In the genomic region with DNA sequence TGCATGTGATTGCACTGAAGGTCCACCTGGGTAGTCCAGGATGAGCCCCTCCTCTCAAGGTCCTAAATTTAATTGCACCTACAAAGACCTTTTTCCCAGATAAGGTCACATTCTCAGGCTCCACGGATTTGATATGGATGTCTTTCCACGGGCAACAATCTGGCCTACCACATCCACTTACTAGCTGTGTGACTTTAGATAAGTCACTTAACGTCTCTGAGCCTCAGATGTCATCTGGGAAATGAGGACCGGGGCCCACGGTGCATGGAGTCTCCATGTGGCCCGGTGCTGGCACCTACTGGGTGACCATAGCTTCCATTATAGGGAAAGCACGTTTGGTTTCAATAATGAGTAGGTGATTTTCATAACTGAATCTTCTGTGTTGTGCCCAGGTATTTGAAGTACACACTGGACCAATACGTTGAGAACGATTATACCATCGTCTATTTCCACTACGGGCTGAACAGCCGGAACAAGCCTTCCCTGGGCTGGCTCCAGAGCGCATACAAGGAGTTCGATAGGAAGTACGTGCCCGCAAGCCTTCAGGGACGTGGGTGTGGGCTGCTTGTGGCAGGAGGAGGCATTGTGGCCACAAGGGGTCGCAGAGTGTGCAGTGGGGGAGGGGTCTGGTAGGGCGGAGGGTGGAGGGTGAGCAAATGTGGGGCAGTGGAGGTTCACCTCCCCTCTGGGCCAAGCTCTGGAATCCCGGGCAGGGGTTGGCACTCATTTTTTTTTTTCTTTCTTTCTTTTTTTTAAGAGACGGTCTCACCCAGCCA, we compare ENCODE assay signal across 3 cellular contexts.
TF ChIP-seq lines count a peak whose summit lies in the region.

No MANE protein-coding gene starts in this region.

TF ChIP-seq in HCT116, 20 proteins besides CTCF, POLR2A, EP300 and RAD21:
- TF ChIP-seq, protein P1, sequence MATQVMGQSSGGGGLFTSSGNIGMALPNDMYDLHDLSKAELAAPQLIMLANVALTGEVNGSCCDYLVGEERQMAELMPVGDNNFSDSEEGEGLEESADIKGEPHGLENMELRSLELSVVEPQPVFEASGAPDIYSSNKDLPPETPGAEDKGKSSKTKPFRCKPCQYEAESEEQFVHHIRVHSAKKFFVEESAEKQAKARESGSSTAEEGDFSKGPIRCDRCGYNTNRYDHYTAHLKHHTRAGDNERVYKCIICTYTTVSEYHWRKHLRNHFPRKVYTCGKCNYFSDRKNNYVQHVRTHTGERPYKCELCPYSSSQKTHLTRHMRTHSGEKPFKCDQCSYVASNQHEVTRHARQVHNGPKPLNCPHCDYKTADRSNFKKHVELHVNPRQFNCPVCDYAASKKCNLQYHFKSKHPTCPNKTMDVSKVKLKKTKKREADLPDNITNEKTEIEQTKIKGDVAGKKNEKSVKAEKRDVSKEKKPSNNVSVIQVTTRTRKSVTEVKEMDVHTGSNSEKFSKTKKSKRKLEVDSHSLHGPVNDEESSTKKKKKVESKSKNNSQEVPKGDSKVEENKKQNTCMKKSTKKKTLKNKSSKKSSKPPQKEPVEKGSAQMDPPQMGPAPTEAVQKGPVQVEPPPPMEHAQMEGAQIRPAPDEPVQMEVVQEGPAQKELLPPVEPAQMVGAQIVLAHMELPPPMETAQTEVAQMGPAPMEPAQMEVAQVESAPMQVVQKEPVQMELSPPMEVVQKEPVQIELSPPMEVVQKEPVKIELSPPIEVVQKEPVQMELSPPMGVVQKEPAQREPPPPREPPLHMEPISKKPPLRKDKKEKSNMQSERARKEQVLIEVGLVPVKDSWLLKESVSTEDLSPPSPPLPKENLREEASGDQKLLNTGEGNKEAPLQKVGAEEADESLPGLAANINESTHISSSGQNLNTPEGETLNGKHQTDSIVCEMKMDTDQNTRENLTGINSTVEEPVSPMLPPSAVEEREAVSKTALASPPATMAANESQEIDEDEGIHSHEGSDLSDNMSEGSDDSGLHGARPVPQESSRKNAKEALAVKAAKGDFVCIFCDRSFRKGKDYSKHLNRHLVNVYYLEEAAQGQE (IDR thresholded peaks at IDR 0.05; ENCODE audit: low read depth): no peak
- no peak for TF ChIP-seq EZH2phosphoT487 (IDR thresholded peaks at IDR 0.05; ENCODE audit: borderline replicate concordance)
- no peak for TF ChIP-seq TCF7L2 (IDR thresholded peaks at IDR 0.05; ENCODE audit: borderline replicate concordance, extremely low read depth, insufficient read depth, insufficient read length)
- no peak for TF ChIP-seq CEBPB (IDR thresholded peaks at IDR 0.05; ENCODE audit: low read depth)
- TF ChIP-seq EGR1 (IDR thresholded peaks at IDR 0.05; ENCODE audit: low read depth): no peak

TF ChIP-seq in WTC11, 78 proteins besides CTCF, POLR2A, EP300 and RAD21 (continues in another document):
- TF ChIP-seq CBFB (CRISPR knock-in tag; IDR thresholded peaks at IDR 0.05; ENCODE audit: low read depth) (peak; percentile 57; the same call in 1 of the 2 replicates), ZNF416 (CRISPR knock-in tag; IDR thresholded peaks at IDR 0.05) (no peak), ZNF121 (CRISPR knock-in tag; IDR thresholded peaks at IDR 0.05) (no peak), ZNF232 (CRISPR knock-in tag; IDR thresholded peaks at IDR 0.05) (no peak), HMGA2 (CRISPR knock-in tag; IDR thresholded peaks at IDR 0.05) (no peak)
- TF ChIP-seq, protein P2, sequence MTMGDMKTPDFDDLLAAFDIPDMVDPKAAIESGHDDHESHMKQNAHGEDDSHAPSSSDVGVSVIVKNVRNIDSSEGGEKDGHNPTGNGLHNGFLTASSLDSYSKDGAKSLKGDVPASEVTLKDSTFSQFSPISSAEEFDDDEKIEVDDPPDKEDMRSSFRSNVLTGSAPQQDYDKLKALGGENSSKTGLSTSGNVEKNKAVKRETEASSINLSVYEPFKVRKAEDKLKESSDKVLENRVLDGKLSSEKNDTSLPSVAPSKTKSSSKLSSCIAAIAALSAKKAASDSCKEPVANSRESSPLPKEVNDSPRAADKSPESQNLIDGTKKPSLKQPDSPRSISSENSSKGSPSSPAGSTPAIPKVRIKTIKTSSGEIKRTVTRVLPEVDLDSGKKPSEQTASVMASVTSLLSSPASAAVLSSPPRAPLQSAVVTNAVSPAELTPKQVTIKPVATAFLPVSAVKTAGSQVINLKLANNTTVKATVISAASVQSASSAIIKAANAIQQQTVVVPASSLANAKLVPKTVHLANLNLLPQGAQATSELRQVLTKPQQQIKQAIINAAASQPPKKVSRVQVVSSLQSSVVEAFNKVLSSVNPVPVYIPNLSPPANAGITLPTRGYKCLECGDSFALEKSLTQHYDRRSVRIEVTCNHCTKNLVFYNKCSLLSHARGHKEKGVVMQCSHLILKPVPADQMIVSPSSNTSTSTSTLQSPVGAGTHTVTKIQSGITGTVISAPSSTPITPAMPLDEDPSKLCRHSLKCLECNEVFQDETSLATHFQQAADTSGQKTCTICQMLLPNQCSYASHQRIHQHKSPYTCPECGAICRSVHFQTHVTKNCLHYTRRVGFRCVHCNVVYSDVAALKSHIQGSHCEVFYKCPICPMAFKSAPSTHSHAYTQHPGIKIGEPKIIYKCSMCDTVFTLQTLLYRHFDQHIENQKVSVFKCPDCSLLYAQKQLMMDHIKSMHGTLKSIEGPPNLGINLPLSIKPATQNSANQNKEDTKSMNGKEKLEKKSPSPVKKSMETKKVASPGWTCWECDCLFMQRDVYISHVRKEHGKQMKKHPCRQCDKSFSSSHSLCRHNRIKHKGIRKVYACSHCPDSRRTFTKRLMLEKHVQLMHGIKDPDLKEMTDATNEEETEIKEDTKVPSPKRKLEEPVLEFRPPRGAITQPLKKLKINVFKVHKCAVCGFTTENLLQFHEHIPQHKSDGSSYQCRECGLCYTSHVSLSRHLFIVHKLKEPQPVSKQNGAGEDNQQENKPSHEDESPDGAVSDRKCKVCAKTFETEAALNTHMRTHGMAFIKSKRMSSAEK (CRISPR knock-in tag; IDR thresholded peaks at IDR 0.05; ENCODE audit: borderline replicate concordance): no peak
- TF ChIP-seq, protein P3, sequence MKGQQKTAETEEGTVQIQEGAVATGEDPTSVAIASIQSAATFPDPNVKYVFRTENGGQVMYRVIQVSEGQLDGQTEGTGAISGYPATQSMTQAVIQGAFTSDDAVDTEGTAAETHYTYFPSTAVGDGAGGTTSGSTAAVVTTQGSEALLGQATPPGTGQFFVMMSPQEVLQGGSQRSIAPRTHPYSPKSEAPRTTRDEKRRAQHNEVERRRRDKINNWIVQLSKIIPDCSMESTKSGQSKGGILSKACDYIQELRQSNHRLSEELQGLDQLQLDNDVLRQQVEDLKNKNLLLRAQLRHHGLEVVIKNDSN (CRISPR knock-in tag; IDR thresholded peaks at IDR 0.05): no peak
- TF ChIP-seq, protein P4, sequence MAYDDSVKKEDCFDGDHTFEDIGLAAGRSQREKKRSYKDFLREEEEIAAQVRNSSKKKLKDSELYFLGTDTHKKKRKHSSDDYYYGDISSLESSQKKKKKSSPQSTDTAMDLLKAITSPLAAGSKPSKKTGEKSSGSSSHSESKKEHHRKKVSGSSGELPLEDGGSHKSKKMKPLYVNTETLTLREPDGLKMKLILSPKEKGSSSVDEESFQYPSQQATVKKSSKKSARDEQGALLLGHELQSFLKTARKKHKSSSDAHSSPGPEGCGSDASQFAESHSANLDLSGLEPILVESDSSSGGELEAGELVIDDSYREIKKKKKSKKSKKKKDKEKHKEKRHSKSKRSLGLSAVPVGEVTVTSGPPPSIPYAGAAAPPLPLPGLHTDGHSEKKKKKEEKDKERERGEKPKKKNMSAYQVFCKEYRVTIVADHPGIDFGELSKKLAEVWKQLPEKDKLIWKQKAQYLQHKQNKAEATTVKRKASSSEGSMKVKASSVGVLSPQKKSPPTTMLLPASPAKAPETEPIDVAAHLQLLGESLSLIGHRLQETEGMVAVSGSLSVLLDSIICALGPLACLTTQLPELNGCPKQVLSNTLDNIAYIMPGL (CRISPR knock-in tag; IDR thresholded peaks at IDR 0.05): no peak
- TF ChIP-seq, protein P5, sequence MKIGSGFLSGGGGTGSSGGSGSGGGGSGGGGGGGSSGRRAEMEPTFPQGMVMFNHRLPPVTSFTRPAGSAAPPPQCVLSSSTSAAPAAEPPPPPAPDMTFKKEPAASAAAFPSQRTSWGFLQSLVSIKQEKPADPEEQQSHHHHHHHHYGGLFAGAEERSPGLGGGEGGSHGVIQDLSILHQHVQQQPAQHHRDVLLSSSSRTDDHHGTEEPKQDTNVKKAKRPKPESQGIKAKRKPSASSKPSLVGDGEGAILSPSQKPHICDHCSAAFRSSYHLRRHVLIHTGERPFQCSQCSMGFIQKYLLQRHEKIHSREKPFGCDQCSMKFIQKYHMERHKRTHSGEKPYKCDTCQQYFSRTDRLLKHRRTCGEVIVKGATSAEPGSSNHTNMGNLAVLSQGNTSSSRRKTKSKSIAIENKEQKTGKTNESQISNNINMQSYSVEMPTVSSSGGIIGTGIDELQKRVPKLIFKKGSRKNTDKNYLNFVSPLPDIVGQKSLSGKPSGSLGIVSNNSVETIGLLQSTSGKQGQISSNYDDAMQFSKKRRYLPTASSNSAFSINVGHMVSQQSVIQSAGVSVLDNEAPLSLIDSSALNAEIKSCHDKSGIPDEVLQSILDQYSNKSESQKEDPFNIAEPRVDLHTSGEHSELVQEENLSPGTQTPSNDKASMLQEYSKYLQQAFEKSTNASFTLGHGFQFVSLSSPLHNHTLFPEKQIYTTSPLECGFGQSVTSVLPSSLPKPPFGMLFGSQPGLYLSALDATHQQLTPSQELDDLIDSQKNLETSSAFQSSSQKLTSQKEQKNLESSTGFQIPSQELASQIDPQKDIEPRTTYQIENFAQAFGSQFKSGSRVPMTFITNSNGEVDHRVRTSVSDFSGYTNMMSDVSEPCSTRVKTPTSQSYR (CRISPR knock-in tag; IDR thresholded peaks at IDR 0.05): peak; percentile 84; the same call in 1 of the 2 replicates

TF ChIP-seq in HepG2, 621 proteins besides CTCF, POLR2A, EP300 and RAD21 (continues in another document):
- TF ChIP-seq, protein P5 (CRISPR knock-in tag; IDR thresholded peaks at IDR 0.05; ENCODE audit: borderline replicate concordance): peak; percentile 92
- TF ChIP-seq ZSCAN12 (CRISPR knock-in tag; IDR thresholded peaks at IDR 0.05) (no peak), MATR3 (CRISPR knock-in tag; IDR thresholded peaks at IDR 0.05) (no peak), ZNF3 (CRISPR knock-in tag; IDR thresholded peaks at IDR 0.05) (no peak), ZNF10 (CRISPR knock-in tag; IDR thresholded peaks at IDR 0.05; ENCODE audit: borderline replicate concordance, low read depth) (no peak), TCF7 (IDR thresholded peaks at IDR 0.05; ENCODE audit: low read depth) (no peak), SSRP1 (CRISPR knock-in tag; IDR thresholded peaks at IDR 0.05) (no peak), GLI4 (CRISPR knock-in tag; IDR thresholded peaks at IDR 0.05; ENCODE audit: borderline replicate concordance) (no peak), KLF13 (CRISPR knock-in tag; IDR thresholded peaks at IDR 0.05) (no peak), ZFP1 (CRISPR knock-in tag; IDR thresholded peaks at IDR 0.05) (no peak), RFX1 (IDR thresholded peaks at IDR 0.05) (no peak)
- TF ChIP-seq, protein P6, sequence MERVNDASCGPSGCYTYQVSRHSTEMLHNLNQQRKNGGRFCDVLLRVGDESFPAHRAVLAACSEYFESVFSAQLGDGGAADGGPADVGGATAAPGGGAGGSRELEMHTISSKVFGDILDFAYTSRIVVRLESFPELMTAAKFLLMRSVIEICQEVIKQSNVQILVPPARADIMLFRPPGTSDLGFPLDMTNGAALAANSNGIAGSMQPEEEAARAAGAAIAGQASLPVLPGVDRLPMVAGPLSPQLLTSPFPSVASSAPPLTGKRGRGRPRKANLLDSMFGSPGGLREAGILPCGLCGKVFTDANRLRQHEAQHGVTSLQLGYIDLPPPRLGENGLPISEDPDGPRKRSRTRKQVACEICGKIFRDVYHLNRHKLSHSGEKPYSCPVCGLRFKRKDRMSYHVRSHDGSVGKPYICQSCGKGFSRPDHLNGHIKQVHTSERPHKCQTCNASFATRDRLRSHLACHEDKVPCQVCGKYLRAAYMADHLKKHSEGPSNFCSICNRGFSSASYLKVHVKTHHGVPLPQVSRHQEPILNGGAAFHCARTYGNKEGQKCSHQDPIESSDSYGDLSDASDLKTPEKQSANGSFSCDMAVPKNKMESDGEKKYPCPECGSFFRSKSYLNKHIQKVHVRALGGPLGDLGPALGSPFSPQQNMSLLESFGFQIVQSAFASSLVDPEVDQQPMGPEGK (CRISPR knock-in tag; IDR thresholded peaks at IDR 0.05): peak; percentile 12; the same call in 1 of the 2 replicates
- TF ChIP-seq, protein P7, sequence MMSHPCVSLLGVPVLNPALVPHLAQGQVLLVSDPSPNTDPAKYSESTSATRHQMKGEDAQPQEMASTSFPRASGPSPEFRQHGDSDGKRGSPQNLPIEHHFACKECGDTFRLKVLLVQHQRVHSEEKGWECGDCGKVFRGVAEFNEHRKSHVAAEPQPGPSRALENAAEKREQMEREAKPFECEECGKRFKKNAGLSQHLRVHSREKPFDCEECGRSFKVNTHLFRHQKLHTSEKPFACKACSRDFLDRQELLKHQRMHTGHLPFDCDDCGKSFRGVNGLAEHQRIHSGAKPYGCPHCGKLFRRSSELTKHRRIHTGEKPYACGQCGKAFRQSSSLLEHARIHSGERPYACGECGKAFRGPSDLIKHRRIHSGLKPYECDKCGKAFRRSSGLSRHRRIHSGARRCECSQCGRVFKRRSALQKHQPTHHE (CRISPR knock-in tag; IDR thresholded peaks at IDR 0.05; ENCODE audit: borderline replicate concordance): no peak
- TF ChIP-seq, protein P8, sequence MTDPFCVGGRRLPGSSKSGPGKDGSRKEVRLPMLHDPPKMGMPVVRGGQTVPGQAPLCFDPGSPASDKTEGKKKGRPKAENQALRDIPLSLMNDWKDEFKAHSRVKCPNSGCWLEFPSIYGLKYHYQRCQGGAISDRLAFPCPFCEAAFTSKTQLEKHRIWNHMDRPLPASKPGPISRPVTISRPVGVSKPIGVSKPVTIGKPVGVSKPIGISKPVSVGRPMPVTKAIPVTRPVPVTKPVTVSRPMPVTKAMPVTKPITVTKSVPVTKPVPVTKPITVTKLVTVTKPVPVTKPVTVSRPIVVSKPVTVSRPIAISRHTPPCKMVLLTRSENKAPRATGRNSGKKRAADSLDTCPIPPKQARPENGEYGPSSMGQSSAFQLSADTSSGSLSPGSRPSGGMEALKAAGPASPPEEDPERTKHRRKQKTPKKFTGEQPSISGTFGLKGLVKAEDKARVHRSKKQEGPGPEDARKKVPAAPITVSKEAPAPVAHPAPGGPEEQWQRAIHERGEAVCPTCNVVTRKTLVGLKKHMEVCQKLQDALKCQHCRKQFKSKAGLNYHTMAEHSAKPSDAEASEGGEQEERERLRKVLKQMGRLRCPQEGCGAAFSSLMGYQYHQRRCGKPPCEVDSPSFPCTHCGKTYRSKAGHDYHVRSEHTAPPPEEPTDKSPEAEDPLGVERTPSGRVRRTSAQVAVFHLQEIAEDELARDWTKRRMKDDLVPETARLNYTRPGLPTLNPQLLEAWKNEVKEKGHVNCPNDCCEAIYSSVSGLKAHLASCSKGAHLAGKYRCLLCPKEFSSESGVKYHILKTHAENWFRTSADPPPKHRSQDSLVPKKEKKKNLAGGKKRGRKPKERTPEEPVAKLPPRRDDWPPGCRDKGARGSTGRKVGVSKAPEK (CRISPR knock-in tag; IDR thresholded peaks at IDR 0.05; ENCODE audit: borderline replicate concordance): no peak
